Comparison of ENCODE assay signal across 7 cellular contexts in the genomic region with DNA sequence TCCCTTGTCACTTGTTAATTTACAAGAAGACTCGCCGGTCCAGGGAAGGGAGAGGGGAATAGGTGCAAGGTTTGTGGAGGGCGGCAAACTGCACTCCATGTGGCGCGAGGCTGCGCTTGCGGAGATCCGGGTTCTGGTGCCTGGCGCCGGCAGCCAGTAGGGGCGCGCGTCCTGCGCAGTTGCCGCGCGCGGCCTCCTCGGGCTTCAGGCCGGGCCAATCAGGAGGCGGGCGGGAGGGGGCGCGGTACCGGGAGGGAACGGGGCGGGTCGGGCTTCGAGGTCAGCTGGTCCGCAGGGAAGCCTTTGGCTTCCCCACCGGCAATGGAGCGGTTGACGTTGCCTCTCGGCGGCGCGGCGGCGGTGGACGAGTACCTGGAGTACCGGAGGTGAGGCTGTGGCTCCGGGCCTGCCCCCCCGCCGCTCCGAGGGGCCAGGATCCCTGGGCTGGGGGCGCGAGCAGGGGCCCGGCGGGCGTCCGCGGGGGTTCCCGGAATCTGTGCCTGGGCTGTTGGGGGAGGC. TPM values are rescaled to one million over a fixed set of nuclear protein-coding genes. Genes with fewer than 3 reads are reported as not detected.
A peak's percentile ranks its signal among the peaks of the same experiment; 100 is the strongest.
DNase-seq lines count a peak whose midpoint lies in the region; ATAC-seq and TF ChIP-seq lines count a peak whose summit lies in the region.

A gene with protein sequence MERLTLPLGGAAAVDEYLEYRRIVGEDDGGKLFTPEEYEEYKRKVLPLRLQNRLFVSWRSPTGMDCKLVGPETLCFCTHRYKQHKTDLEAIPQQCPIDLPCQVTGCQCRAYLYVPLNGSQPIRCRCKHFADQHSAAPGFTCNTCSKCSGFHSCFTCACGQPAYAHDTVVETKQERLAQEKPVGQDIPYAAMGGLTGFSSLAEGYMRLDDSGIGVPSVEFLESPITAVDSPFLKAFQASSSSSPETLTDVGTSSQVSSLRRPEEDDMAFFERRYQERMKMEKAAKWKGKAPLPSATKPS (plus strand): TSS at position 302 of the 519 bp plus-strand sequence. CDS start 20 bp downstream, at position 322.

- no peak for TF ChIP-seq POLR2A in right lobe of liver (IDR thresholded peaks at IDR 0.05)

- intact Hi-C loops in right lobe of liver (cut with DNase I), result no loop called here

- no CpG with 5 or more reads among the region's 53 CpGs for WGBS in right lobe of liver (ENCODE audit: insufficient coverage, low coverage, low lambda C conversion rate, missing lambda C conversion rate)

- peak within 1 kb of the TSS; percentile 66 to 83 (median 75) for H3K27ac ChIP-seq in right lobe of liver

- H3K4me1 ChIP-seq in right lobe of liver, result peaks cover 0 to 10% (median 0%) of the 10 kb centered on the region in 4 donors

- H3K27me3 ChIP-seq in right lobe of liver, result no peaks in the 10 kb centered on the region

- ATAC-seq in GM18511 (IDR thresholded peaks at IDR 0.05; ENCODE audit: unreplicated experiment) (peak; percentile 92), HG02943 (IDR thresholded peaks at IDR 0.05; ENCODE audit: low read depth, unreplicated experiment) (peak; percentile 70), right lobe of liver (peak; percentile 98 to 99 (median 99))

- peak; percentile 67 to 77 (median 72) for TF ChIP-seq CTCF in right lobe of liver (IDR thresholded peaks at IDR 0.05)

- H3K36me3 ChIP-seq in right lobe of liver, result no peaks in the 10 kb centered on the region

- peak; percentile 92 to 94 for DNase-seq in NCI-H2081 (lab: John Stamatoyannopoulos, UW)
- DNase-seq in activated CD4-positive, alpha-beta T cell treated with anti-CD3 and anti-CD28 coated beads for 4 hours, result peak; percentile 77
- DNase-seq in dedifferentiated amniotic fluid mesenchymal stem cell (ENCODE audit: extremely low spot score), result peak; percentile 36
- peak; percentile 94 to 95 (median 94) for DNase-seq in right lobe of liver
- peak; percentile 86 for DNase-seq in stimulated activated CD4-positive, alpha-beta T cell treated with anti-CD3 and anti-CD28 coated beads, Interleukin-4, amount 100 ng/mL, for 1 hour

- peak within 1 kb of the TSS; percentile 73 to 89 (median 80) for H3K4me3 ChIP-seq in right lobe of liver

- H3K9me3 ChIP-seq in right lobe of liver, result no peaks in the 10 kb centered on the region

RNA-seq across cellular contexts. Expression of the gene that starts here (rescaled TPM):
- total RNA-seq in right lobe of liver, result 1 to 10 TPM; 4.0 to 5.8 (median 4.8) TPM

Comparison
In these comparisons a context has a peak if more than half of its experiments do, and no peak if none do; other contexts are left out.
1. Peak in every context shown above with its lines: DNase-seq, ATAC-seq, H3K4me3 ChIP-seq and H3K27ac ChIP-seq.
2. DNase-seq: peak in every context shown above with its lines; median percentile 94 in right lobe of liver; 93 in NCI-H2081; 86 in stimulated activated CD4-positive, alpha-beta T cell treated with anti-CD3 and anti-CD28 coated beads, Interleukin-4, amount 100 ng/mL, for 1 hour; 77 in activated CD4-positive, alpha-beta T cell treated with anti-CD3 and anti-CD28 coated beads for 4 hours; 36 in dedifferentiated amniotic fluid mesenchymal stem cell.